ENCODE assay signal across 1 cellular context in genomic region chr17:68413597-68414560, GRCh38.
A peak's percentile ranks its signal among the peaks of the same experiment; 100 is the strongest.
TF ChIP-seq lines count a peak whose summit lies in the region.

No MANE protein-coding gene starts in this region.

TF ChIP-seq in HepG2, 621 proteins besides CTCF, POLR2A, EP300 and RAD21 (continued from another document):
- TF ChIP-seq ZNF281 (CRISPR knock-in tag; IDR thresholded peaks at IDR 0.05; ENCODE audit: borderline replicate concordance) (peak; percentile 95), ZNF777 (CRISPR knock-in tag; IDR thresholded peaks at IDR 0.05) (peak; percentile 30; the same call in 1 of the 2 replicates), GABPB1 (CRISPR knock-in tag; IDR thresholded peaks at IDR 0.05) (peak; percentile 34; the same call in 1 of the 2 replicates), ZNF687 (CRISPR knock-in tag; IDR thresholded peaks at IDR 0.05) (peak; percentile 75), NR2F1 (CRISPR knock-in tag; IDR thresholded peaks at IDR 0.05) (peak in 1 of 2 experiments; percentile 37; a peak in 1 of 4 replicates), NFKB2 (CRISPR knock-in tag; IDR thresholded peaks at IDR 0.05; ENCODE audit: borderline replicate concordance) (peak; percentile 71; the same call in 1 of the 2 replicates), ZNF574 (CRISPR knock-in tag; IDR thresholded peaks at IDR 0.05) (peak; percentile 40; the same call in 1 of the 2 replicates), PHF8 (CRISPR knock-in tag; IDR thresholded peaks at IDR 0.05) (peak; percentile 47; the same call in 1 of the 2 replicates), IRF2 (CRISPR knock-in tag; IDR thresholded peaks at IDR 0.05) (0 out of 2 replicates have a peak, but pooled peaks have one; percentile 27), ZNF18 (CRISPR knock-in tag; IDR thresholded peaks at IDR 0.05; ENCODE audit: insufficient replicate concordance) (peak; percentile 30), ARID5B (CRISPR knock-in tag; IDR thresholded peaks at IDR 0.05) (peak; percentile 80), PAXIP1 (CRISPR knock-in tag; conservative IDR thresholded peaks at IDR 0.05) (peak; percentile 34; the same call in 1 of the 2 replicates), SAP130 (CRISPR knock-in tag; IDR thresholded peaks at IDR 0.05; ENCODE audit: low read depth) (peak; percentile 58; the same call in 1 of the 2 replicates), TEF (CRISPR knock-in tag; IDR thresholded peaks at IDR 0.05) (0 out of 2 replicates have a peak, but pooled peaks have one; percentile 62), MYPOP (CRISPR knock-in tag; IDR thresholded peaks at IDR 0.05) (peak; percentile 38; the same call in 1 of the 2 replicates), ZBTB14 (CRISPR knock-in tag; IDR thresholded peaks at IDR 0.05) (peak; percentile 82), SALL1 (CRISPR knock-in tag; IDR thresholded peaks at IDR 0.05) (peak; percentile 36; the same call in 1 of the 2 replicates), ZNF124 (CRISPR knock-in tag; IDR thresholded peaks at IDR 0.05) (0 out of 2 replicates have a peak, but pooled peaks have one; percentile 36), ZNF792 (CRISPR knock-in tag; IDR thresholded peaks at IDR 0.05) (peak; percentile 55; the same call in 1 of the 2 replicates), KDM5B (CRISPR knock-in tag; IDR thresholded peaks at IDR 0.05; ENCODE audit: borderline replicate concordance) (peak; percentile 61; the same call in 1 of the 2 replicates)
